Comparison of ENCODE assay signal across 7 cellular contexts in genomic region chr22:16561093-16561658, GRCh38. TPM values are rescaled to one million over a fixed set of nuclear protein-coding genes. Genes with fewer than 3 reads are reported as not detected.
"Had no signal": no experiment of that assay in that cellular context is flagged by ENCODE, and none has a peak within 500 bp of the region (broad histone marks: within the 10 kb centered on the region; RNA-seq: fewer than 3 reads in every experiment).

No MANE protein-coding gene starts in this region.

RNA-seq across cellular contexts. Expression of gene CCT8L2, which starts 31.4 kb away (rescaled TPM):
- total RNA-seq: GM23248, GM23338, H1, H4, H7, H9, HFFc6 had no signal
- polyA plus RNA-seq: GM23248, GM23338, H1 had no signal
